9 cellular contexts compared by ENCODE assay signal in the genomic region with DNA sequence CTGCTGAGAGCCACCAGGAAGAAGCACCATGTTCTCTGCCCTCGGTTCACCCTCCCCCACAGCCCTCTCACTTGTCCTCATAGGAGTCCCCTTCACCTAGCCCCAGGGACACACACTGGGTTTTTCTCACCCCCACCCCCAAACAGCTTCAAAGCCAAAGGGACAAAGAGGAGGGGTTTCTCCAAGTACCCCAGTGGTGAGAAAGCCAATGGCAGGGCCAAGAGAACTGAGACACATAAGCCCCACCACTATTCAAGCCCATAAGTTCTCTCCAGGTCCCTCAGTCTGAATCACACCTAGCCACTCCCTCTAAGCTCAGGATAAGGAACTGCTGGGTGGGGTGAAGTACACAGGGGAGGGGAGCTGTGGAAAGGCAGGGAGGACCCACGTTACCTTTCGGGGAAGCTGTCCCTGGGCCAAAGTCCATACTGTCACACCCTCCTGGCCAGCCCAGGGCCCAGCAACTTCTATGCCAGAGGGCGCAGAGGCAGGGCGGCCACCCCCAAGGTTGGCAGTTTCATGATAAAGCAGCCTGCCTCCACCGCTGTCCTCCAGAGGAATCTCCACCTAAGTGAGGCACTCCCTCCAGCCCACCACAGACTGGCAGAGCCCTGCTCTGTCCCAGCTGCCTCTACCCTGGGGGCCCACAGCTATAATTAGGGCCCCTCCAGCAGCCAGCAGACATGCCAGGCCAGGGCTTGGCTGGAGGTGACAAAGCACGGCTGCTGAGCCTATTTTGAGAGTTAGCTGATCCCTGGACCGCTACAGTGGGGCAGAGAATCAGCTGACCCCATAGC. TPM values are rescaled to one million over a fixed set of nuclear protein-coding genes. Genes with fewer than 3 reads are reported as not detected.
DNase-seq lines count a peak whose midpoint lies in the region; ATAC-seq and TF ChIP-seq lines count a peak whose summit lies in the region.
"Had no signal": no experiment of that assay in that cellular context is flagged by ENCODE, and none has a peak within 500 bp of the region (broad histone marks: within the 10 kb centered on the region; RNA-seq: fewer than 3 reads in every experiment).

No MANE protein-coding gene starts in this region.

- H3K4me1 Mint-ChIP-seq in glutamatergic neuron (ENCODE audit: low read depth, unreplicated experiment), result peaks cover 42% of the 10 kb centered on the region

- H3K4me3 Mint-ChIP-seq in glutamatergic neuron (ENCODE audit: unreplicated experiment), result peak overlapping the region; percentile 10

- peak overlapping the region; percentile 74 for H3K27ac ChIP-seq in BLaER1

- peak; percentile 29 for ATAC-seq in omental fat pad (ENCODE audit: low FRiP score)

- TF ChIP-seq CTCF in glutamatergic neuron (IDR thresholded peaks at IDR 0.05; ENCODE audit: partially characterized antibody, unreplicated experiment) (no peak), omental fat pad (IDR thresholded peaks at IDR 0.05) (no peak)

- no peaks in the 10 kb centered on the region for H3K9me3 ChIP-seq in BLaER1
- H3K9me3 ChIP-seq in NT2/D1 (ENCODE audit: insufficient read depth, low read length), result no peaks in the 10 kb centered on the region

- H3K9me3 Mint-ChIP-seq in glutamatergic neuron (ENCODE audit: unreplicated experiment), result peaks cover 38% of the 10 kb centered on the region

- DNase-seq in NT2/D1 (ENCODE audit: low read depth, low spot score), result no peak
- no peak for DNase-seq in glutamatergic neuron
- no peak for DNase-seq in omental fat pad (ENCODE audit: low spot score)
- DNase-seq in NCI-H146 (lab: John Stamatoyannopoulos, UW), result no peak
- no peak for DNase-seq in T-helper 9 cell
- no peak for DNase-seq in HUDEP-2 (lab: John Stamatoyannopoulos, UW; ENCODE audit: unreplicated experiment in 76 of 76)
- DNase-seq in effector CD8-positive, alpha-beta T cell (lab: John Stamatoyannopoulos, UW), result no peak
- DNase-seq: NCI-H748 treated with DMSO at 0.1 percent for 48 hours had no signal

- H3K4me1 ChIP-seq in BLaER1 (peaks cover 94% of the 10 kb centered on the region), NT2/D1 (ENCODE audit: insufficient read depth, insufficient read length) (peaks cover 37% of the 10 kb centered on the region)

- no peak overlapping the region for H3K27ac Mint-ChIP-seq in glutamatergic neuron (ENCODE audit: unreplicated experiment)

- H4K20me1 ChIP-seq in BLaER1, result no peaks in the 10 kb centered on the region

- peaks cover 12% of the 10 kb centered on the region for H3K36me3 Mint-ChIP-seq in glutamatergic neuron (ENCODE audit: unreplicated experiment)

- H3K36me3 ChIP-seq in BLaER1 (peaks cover 81% of the 10 kb centered on the region), NT2/D1 (ENCODE audit: insufficient read depth, insufficient read length, low read length) (peaks cover 33% of the 10 kb centered on the region)

- H3K4me3 ChIP-seq in BLaER1, result no peak overlapping the region
- H3K4me3 ChIP-seq in NT2/D1 (ENCODE audit: insufficient read length, low read depth), result no peak overlapping the region

- H3K4me2 ChIP-seq in BLaER1, result peak overlapping the region; percentile 84

- H3K27me3 ChIP-seq in BLaER1 (no peaks in the 10 kb centered on the region), NT2/D1 (ENCODE audit: insufficient read depth, insufficient read length) (no peaks in the 10 kb centered on the region)

- peaks cover 27% of the 10 kb centered on the region for H3K27me3 Mint-ChIP-seq in glutamatergic neuron (ENCODE audit: unreplicated experiment)

- H3K9ac ChIP-seq in BLaER1 (peak overlapping the region; percentile 65), NT2/D1 (ENCODE audit: insufficient read length, low read depth) (peak overlapping the region; percentile 12)

RNA-seq across cellular contexts. Expression of a gene that starts 39.0 kb away (rescaled TPM):
- total RNA-seq in glutamatergic neuron (ENCODE audit: unreplicated experiment) (45.3 TPM), omental fat pad (100 to 1,000 TPM in 2 of 4 donors, 10 to 100 TPM in 2; 62.3 to 238 (median 124) TPM)

RNA-seq across cellular contexts. Expression of a gene that starts 43.9 kb away (rescaled TPM):
- total RNA-seq in glutamatergic neuron (ENCODE audit: unreplicated experiment) (156 TPM), omental fat pad (10 to 100 TPM; 17.2 to 42.4 (median 31.6) TPM)
